10 cellular contexts compared by ENCODE assay signal in genomic region chr15:75737116-75737703, GRCh38. TPM values are rescaled to one million over a fixed set of nuclear protein-coding genes. Genes with fewer than 3 reads are reported as not detected.
DNase-seq lines count a peak whose midpoint lies in the region; ATAC-seq, FAIRE-seq and TF ChIP-seq lines count a peak whose summit lies in the region.
"Not testable (repeated sequence)": the region's sequence is repeated elsewhere in the genome, so short reads cannot be mapped to it uniquely, and the experiment has no call there.
"Had no signal": no experiment of that assay in that cellular context is flagged by ENCODE, and none has a peak within 500 bp of the region (broad histone marks: within the 10 kb centered on the region; RNA-seq: fewer than 3 reads in every experiment).

No MANE protein-coding gene starts in this region.

- not testable (repeated sequence) for H3K79me2 ChIP-seq in astrocyte (ENCODE audit: insufficient read depth, low read length)

- POLR2A ChIA-PET in CD4-positive, alpha-beta memory T cell (lab: Charles Lee; ENCODE audit: partially characterized antibody): not testable (repeated sequence)
- POLR2A ChIA-PET in activated CD8-positive, alpha-beta T cell treated with anti-CD3 and anti-CD28 coated beads for 36 hours (lab: Charles Lee): interaction anchor here (1.5 kb wide), 1 partner anchor 97 kb away, joined by 5 read pairs; the partner anchor contains the start of gene IMP3

- intact Hi-C loops in CD4-positive, alpha-beta memory T cell (cut with micrococcal nuclease): loop anchor here (10.0 kb wide), 1 partner anchor 168 kb away; the partner anchor contains the start of gene FBXO22
- intact Hi-C loops in activated CD8-positive, alpha-beta T cell treated with anti-CD3 and anti-CD28 coated beads for 36 hours (cut with micrococcal nuclease); lower lobe of right lung (cut with DNase I): not testable (repeated sequence)

- not testable (repeated sequence) for H3K4me3 ChIP-seq in CD4-positive, alpha-beta memory T cell (ENCODE audit: low read length in 2 of 2); astrocyte (ENCODE audit: insufficient read depth, low read depth, low read length); endodermal cell (ENCODE audit: low read length); lower lobe of right lung
- H3K4me3 ChIP-seq in HUES64 (ENCODE audit: low read length) (0 out of 2 replicates have a peak overlapping the region, but pooled peaks have one; percentile 10), suprapubic skin (peak overlapping the region; percentile 77)

- not testable (repeated sequence) for H3K27ac ChIP-seq in CD4-positive, alpha-beta memory T cell (ENCODE audit: low read depth, low read length); HUES64 (ENCODE audit: low read depth, low read length); astrocyte (ENCODE audit: low read depth, low read length); endodermal cell (ENCODE audit: low read depth, low read length); lower lobe of right lung; suprapubic skin

- not testable (repeated sequence) for TF ChIP-seq CTCF in activated CD8-positive, alpha-beta T cell treated with anti-CD3 and anti-CD28 coated beads for 36 hours (IDR thresholded peaks at IDR 0.05); astrocyte (IDR thresholded peaks at IDR 0.05; ENCODE audit: insufficient read depth, low read depth, low read length); endodermal cell (conservative IDR thresholded peaks at IDR 0.05); lower lobe of right lung (IDR thresholded peaks at IDR 0.05); neural crest cell (conservative IDR thresholded peaks at IDR 0.05); suprapubic skin (IDR thresholded peaks at IDR 0.05)

- H4K20me1 ChIP-seq in astrocyte (ENCODE audit: insufficient read depth, low read length): not testable (repeated sequence)

- H3K4me2 ChIP-seq in astrocyte (ENCODE audit: low read length): not testable (repeated sequence)

- H3K27me3 ChIP-seq in CD4-positive, alpha-beta memory T cell (ENCODE audit: insufficient read depth, low read length); astrocyte (ENCODE audit: insufficient read depth, low read length); lower lobe of right lung (ENCODE audit: low read depth); suprapubic skin: not testable (repeated sequence)
- H3K27me3 ChIP-seq in HUES64 (ENCODE audit: insufficient read depth, low read length) (peaks cover 26% of the 10 kb centered on the region), endodermal cell (ENCODE audit: control insufficient read depth, insufficient read depth, low read length, poor library complexity, severe bottlenecking) (peaks cover 17% of the 10 kb centered on the region)

- not testable (repeated sequence) for DNase-seq in CD4-positive, alpha-beta memory T cell; activated CD8-positive, alpha-beta T cell treated with anti-CD3 and anti-CD28 coated beads for 36 hours; astrocyte (ENCODE audit: low read depth); neural crest cell (ENCODE audit: low read depth, low spot score)
- DNase-seq in endodermal cell: peak; percentile 45
- DNase-seq in lower lobe of right lung: peak; percentile 35
- peak in 1 of 2 donors; percentile 52 for DNase-seq in suprapubic skin (ENCODE audit: low spot score in 2 of 2)

- TF ChIP-seq POLR2A in suprapubic skin (IDR thresholded peaks at IDR 0.05): not testable (repeated sequence)

- H3K9ac ChIP-seq in HUES64 (ENCODE audit: low read depth, low read length); astrocyte (ENCODE audit: low read length); endodermal cell (ENCODE audit: extremely low read depth, low read length, poor library complexity, severe bottlenecking): not testable (repeated sequence)

- CTCF ChIA-PET in CD4-positive, alpha-beta memory T cell (lab: Charles Lee; ENCODE audit: partially characterized antibody); activated CD8-positive, alpha-beta T cell treated with anti-CD3 and anti-CD28 coated beads for 36 hours (lab: Charles Lee): not testable (repeated sequence)

- not testable (repeated sequence) for H3K9me3 ChIP-seq in CD4-positive, alpha-beta memory T cell (ENCODE audit: control insufficient read depth in 1 of 2, low read length in 2 of 2); HUES64 (ENCODE audit: insufficient read depth, low read depth, low read length); astrocyte (ENCODE audit: insufficient read depth, low read depth, low read length); endodermal cell (ENCODE audit: control insufficient read depth, low read length); lower lobe of right lung; suprapubic skin

- not testable (repeated sequence) for H3K27me3 Mint-ChIP-seq in CD4-positive, alpha-beta memory T cell
- peaks cover 11% of the 10 kb centered on the region for H3K27me3 Mint-ChIP-seq in activated CD8-positive, alpha-beta T cell treated with anti-CD3 and anti-CD28 coated beads for 36 hours
- H3K27me3 Mint-ChIP-seq in astrocyte (ENCODE audit: low read depth, unreplicated experiment): peaks cover 15% of the 10 kb centered on the region
- peaks cover 33% of the 10 kb centered on the region for H3K27me3 Mint-ChIP-seq in endodermal cell (ENCODE audit: insufficient read depth)
- H3K27me3 Mint-ChIP-seq in neural crest cell (ENCODE audit: low read depth): peaks cover 15% of the 10 kb centered on the region

- not testable (repeated sequence) for ATAC-seq in activated CD8-positive, alpha-beta T cell treated with anti-CD3 and anti-CD28 coated beads for 36 hours; lower lobe of right lung

- TF ChIP-seq EP300 in suprapubic skin (IDR thresholded peaks at IDR 0.05): not testable (repeated sequence)

- H3K4me1 Mint-ChIP-seq in CD4-positive, alpha-beta memory T cell: peaks cover 8 to 25% (median 11%) of the 10 kb centered on the region in 4 donors
- H3K4me1 Mint-ChIP-seq in activated CD8-positive, alpha-beta T cell treated with anti-CD3 and anti-CD28 coated beads for 36 hours (ENCODE audit: low read depth); astrocyte (ENCODE audit: low read depth, unreplicated experiment); endodermal cell: not testable (repeated sequence)
- peaks cover 32% of the 10 kb centered on the region for H3K4me1 Mint-ChIP-seq in neural crest cell

- H3K36me3 Mint-ChIP-seq in CD4-positive, alpha-beta memory T cell; activated CD8-positive, alpha-beta T cell treated with anti-CD3 and anti-CD28 coated beads for 36 hours (ENCODE audit: low read depth); astrocyte (ENCODE audit: low read depth, unreplicated experiment); endodermal cell (ENCODE audit: low read depth); neural crest cell (ENCODE audit: low read depth): not testable (repeated sequence)

- H3K27ac Mint-ChIP-seq in CD4-positive, alpha-beta memory T cell: peak overlapping the region in 4 of 7 donors; percentile 46 to 76 (median 62)
- not testable (repeated sequence) for H3K27ac Mint-ChIP-seq in activated CD8-positive, alpha-beta T cell treated with anti-CD3 and anti-CD28 coated beads for 36 hours; astrocyte (ENCODE audit: unreplicated experiment); endodermal cell; neural crest cell (ENCODE audit: unreplicated experiment)

- not testable (repeated sequence) for H2AFZ ChIP-seq in astrocyte (ENCODE audit: low read depth, low read length)

- not testable (repeated sequence) for H3K9me3 Mint-ChIP-seq in CD4-positive, alpha-beta memory T cell; activated CD8-positive, alpha-beta T cell treated with anti-CD3 and anti-CD28 coated beads for 36 hours; astrocyte (ENCODE audit: unreplicated experiment); endodermal cell; neural crest cell

- peaks cover 13% of the 10 kb centered on the region for H3K4me1 ChIP-seq in CD4-positive, alpha-beta memory T cell (ENCODE audit: insufficient read depth, low read length)
- H3K4me1 ChIP-seq in HUES64 (ENCODE audit: insufficient read depth, low read length); astrocyte (ENCODE audit: insufficient read depth, low read length); endodermal cell (ENCODE audit: control insufficient read depth, insufficient read depth, low read length): not testable (repeated sequence)
- H3K4me1 ChIP-seq in lower lobe of right lung: peaks cover 23% of the 10 kb centered on the region
- peaks cover 40% of the 10 kb centered on the region for H3K4me1 ChIP-seq in suprapubic skin

- FAIRE-seq in astrocyte (lab: Jason Lieb, UNC): not testable (repeated sequence)

- peak overlapping the region; percentile 9 to 69 (median 50) for H3K4me3 Mint-ChIP-seq in CD4-positive, alpha-beta memory T cell
- H3K4me3 Mint-ChIP-seq in activated CD8-positive, alpha-beta T cell treated with anti-CD3 and anti-CD28 coated beads for 36 hours: peak overlapping the region; percentile 28
- H3K4me3 Mint-ChIP-seq in astrocyte (ENCODE audit: unreplicated experiment) (peak overlapping the region; percentile 70), endodermal cell (peak overlapping the region; percentile 73), neural crest cell (peak overlapping the region; percentile 79)

- 88% methylated on average over 8 of the region's 12 CpGs for WGBS in HUES64
- 86 to 90% methylated on average over 7 to 9 of the region's 12 CpGs for whole genome bisulfite sequencing in endodermal cell (ENCODE audit: insufficient coverage in 1 of 2, insufficient read length in 1 of 2), 2 experiments
- WGBS in suprapubic skin: 90% methylated on average over 7 of the region's 12 CpGs

- H3K36me3 ChIP-seq in CD4-positive, alpha-beta memory T cell (ENCODE audit: insufficient read depth, low read length); HUES64 (ENCODE audit: insufficient read depth, low read length); astrocyte (ENCODE audit: insufficient read depth, low read length); endodermal cell (ENCODE audit: control insufficient read depth, insufficient read depth, low read length); lower lobe of right lung; suprapubic skin: not testable (repeated sequence)

RNA-seq across cellular contexts. Expression of gene CSPG4, which starts 24.6 kb away (rescaled TPM):
- total RNA-seq in CD4-positive, alpha-beta memory T cell: not detected
- polyA plus RNA-seq in CD4-positive, alpha-beta memory T cell: not detected
- 1.2 TPM for polyA plus RNA-seq in HUES64 (2013, experiment 1 of 2)
- 2.0 TPM for polyA plus RNA-seq in HUES64 (2013, experiment 2 of 2)
- total RNA-seq in activated CD8-positive, alpha-beta T cell treated with anti-CD3 and anti-CD28 coated beads for 36 hours: not detected
- total RNA-seq in astrocyte (26.9 and 47.8 TPM in 2 replicates), endodermal cell (1 to 10 TPM; 1.8 to 3.3 TPM), lower lobe of right lung (15.0 TPM), neural crest cell (5.3 and 5.4 TPM in 2 replicates), suprapubic skin (10 to 100 TPM; 12.8 to 19.7 (median 14.0) TPM)
- 3.4 TPM for polyA plus RNA-seq in endodermal cell (2013, experiment 1 of 2)
- 3.3 TPM for polyA plus RNA-seq in endodermal cell (2013, experiment 2 of 2)
- total RNA-seq: activated CD4-positive, alpha-beta T cell treated with anti-CD3 and anti-CD28 coated beads for 36 hours; activated naive CD4-positive, alpha-beta T cell treated with anti-CD3 and anti-CD28 coated beads, Interleukin-2, amount 50 U/mL, for 72 hours had no signal

Comparison
In these comparisons a context has a peak if more than half of its experiments do, and no peak if none do; other contexts are left out.
1. H3K4me3 Mint-ChIP-seq: peak in every context shown above with its lines; median percentile 79 in neural crest cell; 73 in endodermal cell; 70 in astrocyte; 50 in CD4-positive, alpha-beta memory T cell; 28 in activated CD8-positive, alpha-beta T cell treated with anti-CD3 and anti-CD28 coated beads for 36 hours.